17 cellular contexts compared by ENCODE assay signal in the genomic region with DNA sequence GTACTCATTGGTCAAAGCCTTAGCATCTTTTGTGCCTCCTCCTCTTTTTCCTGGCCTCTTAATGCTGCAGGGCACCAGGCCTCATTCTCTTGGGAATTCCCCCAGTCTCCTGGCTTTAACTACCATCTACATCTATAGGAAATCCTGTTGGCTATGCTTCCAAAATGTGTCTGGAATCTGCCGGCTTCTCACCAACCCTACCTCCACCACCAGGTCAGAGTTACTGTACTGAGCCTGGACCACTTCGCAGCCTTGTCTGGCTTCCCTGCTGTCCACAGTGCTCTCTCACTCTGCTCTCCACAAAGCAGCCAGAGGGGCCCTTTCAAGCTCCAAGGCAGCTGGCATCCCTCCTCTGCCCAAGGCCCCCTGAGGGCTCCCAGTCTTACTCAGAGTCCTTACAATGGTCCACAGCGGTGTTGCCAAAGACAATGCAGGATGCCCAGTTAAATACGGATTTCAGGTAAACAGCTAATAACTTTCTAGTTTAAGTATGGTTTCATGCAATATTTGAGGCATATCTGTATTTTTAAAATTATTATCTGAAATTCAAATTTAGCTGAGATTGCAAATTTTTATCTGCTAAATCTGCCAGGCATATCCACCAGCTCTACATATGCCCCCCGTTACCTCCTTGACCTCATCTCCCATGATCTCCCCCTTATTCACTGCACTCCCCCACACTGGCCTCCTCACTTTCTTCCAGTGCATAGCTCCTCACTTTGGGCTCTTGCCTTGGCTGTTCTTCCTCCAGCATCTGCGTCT. TPM values are rescaled to one million over a fixed set of nuclear protein-coding genes. Genes with fewer than 3 reads are reported as not detected.
"Had no signal": no experiment of that assay in that cellular context is flagged by ENCODE, and none has a peak within 500 bp of the region (broad histone marks: within the 10 kb centered on the region; RNA-seq: fewer than 3 reads in every experiment).

No MANE protein-coding gene starts in this region.

- H3K36me3 Mint-ChIP-seq: activated CD8-positive, alpha-beta memory T cell treated with anti-CD3 and anti-CD28 coated beads, Interleukin-2, amount 10 ng/mL, durations not matched to agents 7 days and 5 days had no signal

- H3K27me3 ChIP-seq: left lung, suprapubic skin had no signal

- ATAC-seq: activated CD8-positive, alpha-beta memory T cell treated with anti-CD3 and anti-CD28 coated beads, Interleukin-2, amount 10 ng/mL, durations not matched to agents 7 days and 5 days; esophagus mucosa; left lung had no signal

- H3K9me3 ChIP-seq: suprapubic skin had no signal

- FAIRE-seq: endometrium, kidney had no signal

- DNase-seq: activated CD4-positive, alpha-beta T cell treated with anti-CD3 and anti-CD28 coated beads, Interleukin-2, amount 50 U/mL, for 48 hours; activated CD4-positive, CD25-positive, alpha-beta regulatory T cell treated with anti-CD3 and anti-CD28 coated beads, Interleukin-2, amount 50 U/mL, for 72 hours; activated CD8-positive, alpha-beta memory T cell treated with anti-CD3 and anti-CD28 coated beads, Interleukin-2, amount 10 ng/mL, durations not matched to agents 7 days and 5 days; activated naive CD4-positive, alpha-beta T cell treated with anti-CD3 and anti-CD28 coated beads, Interleukin-2, amount 50 U/mL, for 16 hours; activated T-cell treated with anti-CD3 and anti-CD28 coated beads, Interleukin-2, amount 50 U/mL, for 1 hour; hypothalamus; kidney; left lung; psoas muscle; trophoblast cell had no signal

- H3K27ac ChIP-seq: left lung, psoas muscle, suprapubic skin had no signal

- H3K4me3 Mint-ChIP-seq: activated CD8-positive, alpha-beta memory T cell treated with anti-CD3 and anti-CD28 coated beads, Interleukin-2, amount 10 ng/mL, durations not matched to agents 7 days and 5 days; memory B cell; nephron; stimulated activated naive CD8-positive, alpha-beta T cell treated with anti-CD3 and anti-CD28 coated beads, Interleukin-15, Interleukin-2, amounts not matched to agents 100 ng/mL and 50 ng/mL, for 24 hours had no signal

- H3K4me3 ChIP-seq: left lung, psoas muscle, suprapubic skin had no signal

- H3K4me1 ChIP-seq: psoas muscle had no signal

- H3K4me1 Mint-ChIP-seq: activated CD8-positive, alpha-beta memory T cell treated with anti-CD3 and anti-CD28 coated beads, Interleukin-2, amount 10 ng/mL, durations not matched to agents 7 days and 5 days; memory B cell had no signal

- H3K27ac Mint-ChIP-seq: activated CD8-positive, alpha-beta memory T cell treated with anti-CD3 and anti-CD28 coated beads, Interleukin-2, amount 10 ng/mL, durations not matched to agents 7 days and 5 days; memory B cell; nephron; stimulated activated naive CD8-positive, alpha-beta T cell treated with anti-CD3 and anti-CD28 coated beads, Interleukin-15, Interleukin-2, amounts not matched to agents 100 ng/mL and 50 ng/mL, for 24 hours had no signal

- H3K36me3 ChIP-seq: left lung, suprapubic skin had no signal

RNA-seq across cellular contexts. Expression of a gene that starts 34.5 kb away (rescaled TPM):
- total RNA-seq: activated CD8-positive, alpha-beta memory T cell treated with anti-CD3 and anti-CD28 coated beads, Interleukin-2, amount 10 ng/mL, durations not matched to agents 7 days and 5 days; esophagus mucosa; kidney; left lung; sciatic nerve had no signal
